ENCODE assay signal across 8 cellular contexts in the genomic region with DNA sequence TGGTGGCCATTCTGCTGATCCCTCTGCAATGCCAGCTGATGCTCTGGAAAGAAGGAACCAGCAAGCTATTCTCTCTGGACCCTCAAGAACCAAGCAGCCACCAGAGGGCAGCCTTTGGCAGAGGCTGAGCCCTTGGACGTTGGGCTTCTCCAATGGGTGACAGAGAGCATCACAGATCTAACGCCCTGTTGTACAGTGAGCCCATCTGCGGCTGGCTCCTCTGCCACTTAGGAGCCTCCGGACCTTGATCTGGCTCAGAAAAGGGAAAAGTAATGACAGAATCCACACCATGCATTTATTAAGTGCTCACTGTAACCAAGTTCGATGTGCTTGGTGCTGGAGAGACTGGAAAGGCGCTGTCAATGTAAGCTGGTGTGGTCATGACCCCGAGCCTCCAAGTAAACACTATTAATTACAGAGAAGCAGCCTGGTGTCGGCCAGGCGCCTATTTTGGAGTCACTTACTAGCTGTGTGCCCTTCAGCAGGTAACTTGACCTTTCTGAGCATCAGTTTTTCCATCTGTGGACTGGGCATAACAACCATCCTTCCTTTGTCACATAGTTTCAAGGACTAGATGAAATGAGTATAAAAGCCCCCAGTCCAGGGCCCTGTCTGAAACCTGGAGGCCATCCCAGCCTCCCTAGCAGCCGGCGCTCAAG. TPM values are rescaled to one million over a fixed set of nuclear protein-coding genes. Genes with fewer than 3 reads are reported as not detected.
DNase-seq lines count a peak whose midpoint lies in the region; ATAC-seq and TF ChIP-seq lines count a peak whose summit lies in the region.

No MANE protein-coding gene starts in this region.

- H3K27me3 Mint-ChIP-seq in CD8-positive, alpha-beta T cell (ENCODE audit: low read depth): no peaks in the 10 kb centered on the region
- no peaks in the 10 kb centered on the region for H3K27me3 Mint-ChIP-seq in activated CD8-positive, alpha-beta T cell treated with anti-CD3 and anti-CD28 coated beads, Interleukin-2, amount 10 ng/mL, durations not matched to agents 7 days and 5 days (ENCODE audit: low read depth)

- H3K4me1 ChIP-seq in CD8-positive, alpha-beta T cell (ENCODE audit: insufficient read depth, low read length): peaks cover 21% of the 10 kb centered on the region

- DNase-seq in CD8-positive, alpha-beta T cell: peak; percentile 73 to 92 (median 83)
- DNase-seq in HuH-7 (ENCODE audit: low spot score): peak; percentile 77
- peak; percentile 69 for DNase-seq in NOMO-1 treated with DMSO at 0.1 percent for 48 hours (lab: John Stamatoyannopoulos, UW; ENCODE audit: unreplicated experiment)
- peak; percentile 87 for DNase-seq in activated CD8-positive, alpha-beta T cell treated with anti-CD3 and anti-CD28 coated beads, Interleukin-2, amount 10 ng/mL, durations not matched to agents 7 days and 5 days
- DNase-seq in effector CD8-positive, alpha-beta T cell (lab: John Stamatoyannopoulos, UW): peak; percentile 75
- peak; percentile 97 for DNase-seq in medulla oblongata (ENCODE audit: extremely low spot score)
- DNase-seq in stimulated activated CD8-positive, alpha-beta memory T cell treated with anti-CD3 and anti-CD28 coated beads, Interleukin-15, amount 100 ng/mL, for 48 hours (ENCODE audit: low read depth in 2 of 2): peak; percentile 64 to 69

- intact Hi-C loops in CD8-positive, alpha-beta T cell (cut with DNase I, micrococcal nuclease): loop anchor here (1.0 kb wide), 4 partner anchors 23 to 113 kb away; no protein-coding TSS in a partner anchor

- H3K4me3 ChIP-seq in CD8-positive, alpha-beta T cell (ENCODE audit: low read depth, low read length): no peak overlapping the region

- H3K36me3 Mint-ChIP-seq in CD8-positive, alpha-beta T cell: peaks cover 67% of the 10 kb centered on the region
- peaks cover 52% of the 10 kb centered on the region for H3K36me3 Mint-ChIP-seq in activated CD8-positive, alpha-beta T cell treated with anti-CD3 and anti-CD28 coated beads, Interleukin-2, amount 10 ng/mL, durations not matched to agents 7 days and 5 days (ENCODE audit: low read depth)

- TF ChIP-seq CTCF in CD8-positive, alpha-beta T cell (IDR thresholded peaks at IDR 0.05): peak; percentile 63

- peaks cover 29% of the 10 kb centered on the region for H3K4me1 Mint-ChIP-seq in CD8-positive, alpha-beta T cell (ENCODE audit: low read depth)
- H3K4me1 Mint-ChIP-seq in activated CD8-positive, alpha-beta T cell treated with anti-CD3 and anti-CD28 coated beads, Interleukin-2, amount 10 ng/mL, durations not matched to agents 7 days and 5 days (ENCODE audit: low read depth): peaks cover 36% of the 10 kb centered on the region

- no peaks in the 10 kb centered on the region for H3K9me3 ChIP-seq in CD8-positive, alpha-beta T cell (ENCODE audit: low read length)

- CTCF ChIA-PET in CD8-positive, alpha-beta T cell (lab: Charles Lee): interaction anchor here (0.6 to 12.3 kb wide), 37 partner anchors 9 to 256 kb away, joined by 3 to 455 read pairs (median 5); no protein-coding TSS in a partner anchor
- CTCF ChIA-PET in activated CD8-positive, alpha-beta T cell treated with anti-CD3 and anti-CD28 coated beads, Interleukin-2, amount 10 ng/mL, durations not matched to agents 7 days and 5 days (lab: Charles Lee): interaction anchor here (0.6 to 9.3 kb wide), 30 partner anchors 10 to 710 kb away, joined by 3 to 202 read pairs (median 4); no protein-coding TSS in a partner anchor

- no peak overlapping the region for H3K27ac ChIP-seq in CD8-positive, alpha-beta T cell (ENCODE audit: low read depth, low read length)

- H3K27me3 ChIP-seq in CD8-positive, alpha-beta T cell (ENCODE audit: insufficient read depth, low read length): no peaks in the 10 kb centered on the region

- H3K4me3 Mint-ChIP-seq in CD8-positive, alpha-beta T cell: no peak overlapping the region
- no peak overlapping the region for H3K4me3 Mint-ChIP-seq in activated CD8-positive, alpha-beta T cell treated with anti-CD3 and anti-CD28 coated beads, Interleukin-2, amount 10 ng/mL, durations not matched to agents 7 days and 5 days

- peak; percentile 82 for ATAC-seq in CD8-positive, alpha-beta T cell
- ATAC-seq in activated CD8-positive, alpha-beta T cell treated with anti-CD3 and anti-CD28 coated beads, Interleukin-2, amount 10 ng/mL, durations not matched to agents 7 days and 5 days: peak; percentile 79
- ATAC-seq in HG03025 (IDR thresholded peaks at IDR 0.05; ENCODE audit: low FRiP score, unreplicated experiment): no peak

- H3K9me3 Mint-ChIP-seq in CD8-positive, alpha-beta T cell: no peaks in the 10 kb centered on the region
- no peaks in the 10 kb centered on the region for H3K9me3 Mint-ChIP-seq in activated CD8-positive, alpha-beta T cell treated with anti-CD3 and anti-CD28 coated beads, Interleukin-2, amount 10 ng/mL, durations not matched to agents 7 days and 5 days (ENCODE audit: insufficient read depth)

- peak overlapping the region; percentile 77 for H3K27ac Mint-ChIP-seq in CD8-positive, alpha-beta T cell
- no peak overlapping the region for H3K27ac Mint-ChIP-seq in activated CD8-positive, alpha-beta T cell treated with anti-CD3 and anti-CD28 coated beads, Interleukin-2, amount 10 ng/mL, durations not matched to agents 7 days and 5 days

- H3K36me3 ChIP-seq in CD8-positive, alpha-beta T cell (ENCODE audit: insufficient read depth, low read length): peaks cover 21% of the 10 kb centered on the region

- POLR2A ChIA-PET in CD8-positive, alpha-beta T cell (lab: Charles Lee): interaction anchor here (0.6 to 1.8 kb wide), 3 partner anchors 90 to 404 kb away, joined by 3 to 16 read pairs (median 9); no protein-coding TSS in a partner anchor
- POLR2A ChIA-PET in activated CD8-positive, alpha-beta T cell treated with anti-CD3 and anti-CD28 coated beads, Interleukin-2, amount 10 ng/mL, durations not matched to agents 7 days and 5 days (lab: Charles Lee): interaction anchor here (0.9 to 1.4 kb wide), 3 partner anchors 39 to 113 kb away, joined by 3 to 8 read pairs (median 3); no protein-coding TSS in a partner anchor

RNA-seq across cellular contexts. Expression of a gene that starts 34.9 kb away (rescaled TPM):
- total RNA-seq in CD8-positive, alpha-beta T cell: 10 to 100 TPM; 55.0 to 56.0 TPM
- total RNA-seq in activated CD8-positive, alpha-beta T cell treated with anti-CD3 and anti-CD28 coated beads, Interleukin-2, amount 10 ng/mL, durations not matched to agents 7 days and 5 days: 10 to 100 TPM; 70.9 to 72.5 TPM
